In genomic region chr7:139743967-139744767, GRCh38 we compare ENCODE assay signal across 20 cellular contexts. TPM values are rescaled to one million over a fixed set of nuclear protein-coding genes. Genes with fewer than 3 reads are reported as not detected.
DNase-seq lines count a peak whose midpoint lies in the region; ATAC-seq and TF ChIP-seq lines count a peak whose summit lies in the region.
"Had no signal": no experiment of that assay in that cellular context is flagged by ENCODE, and none has a peak within 500 bp of the region (broad histone marks: within the 10 kb centered on the region; RNA-seq: fewer than 3 reads in every experiment).

No MANE protein-coding gene starts in this region.

- no peaks in the 10 kb centered on the region for H3K9me3 ChIP-seq in CD4-positive, alpha-beta T cell (ENCODE audit: control insufficient read depth, low read length)
- H3K9me3 ChIP-seq in lower lobe of right lung = no peaks in the 10 kb centered on the region
- H3K9me3 ChIP-seq: BE2C, upper lobe of right lung had no signal

- peaks cover 78% of the 10 kb centered on the region for H3K4me1 ChIP-seq in lower lobe of right lung
- H3K4me1 ChIP-seq: BE2C had no signal

- H3K27ac ChIP-seq in CD4-positive, alpha-beta T cell (ENCODE audit: low read depth, low read length) = no peak overlapping the region
- no peak overlapping the region for H3K27ac ChIP-seq in lower lobe of right lung
- H3K27ac ChIP-seq: upper lobe of right lung had no signal

- H3K4me3 ChIP-seq in fibroblast of pulmonary artery (replicated peaks; ENCODE audit: low read depth, low read length) = no peak overlapping the region
- H3K4me3 ChIP-seq in lower lobe of right lung = no peak overlapping the region
- H3K4me3 ChIP-seq: upper lobe of right lung had no signal

- DNase-seq in CD4-positive, alpha-beta T cell = no peak
- DNase-seq in fibroblast of pulmonary artery (ENCODE audit: low read depth) (peak; percentile 46), osteocyte (ENCODE audit: extremely low spot score, unreplicated experiment) (no peak), left colon (no peak), lower lobe of right lung (no peak), GM13976 (ENCODE audit: low spot score) (no peak), SK-N-DZ (ENCODE audit: low spot score) (no peak)
- DNase-seq: activated CD4-positive, alpha-beta T cell treated with anti-CD3 and anti-CD28 coated beads, Interleukin-2, amount 10 ng/mL, durations not matched to agents 24 days and 14 days; activated effector memory CD4-positive, alpha-beta T cell treated with Interleukin-2 at 50 U/mL for 16 hours; BE2C; H7; NCI-H1694; NCI-H748 treated with DMSO at 0.1 percent for 48 hours; SHP77 treated with DMSO at 0.1 percent for 48 hours; stimulated activated naive CD8-positive, alpha-beta T cell treated with anti-CD3 and anti-CD28 coated beads, Interleukin-15, amount 100 ng/mL, for 72 hours; T-helper 1 cell; upper lobe of right lung had no signal

- peaks cover 62% of the 10 kb centered on the region for H3K4me1 Mint-ChIP-seq in CD4-positive, alpha-beta T cell (ENCODE audit: low read depth)
- peaks cover 85% of the 10 kb centered on the region for H3K4me1 Mint-ChIP-seq in osteocyte (ENCODE audit: unreplicated experiment)

- no peaks in the 10 kb centered on the region for H3K27me3 ChIP-seq in CD4-positive, alpha-beta T cell (ENCODE audit: control insufficient read depth, insufficient read depth, low read length)
- no peaks in the 10 kb centered on the region for H3K27me3 ChIP-seq in lower lobe of right lung (ENCODE audit: low read depth)
- H3K27me3 ChIP-seq: BE2C, upper lobe of right lung had no signal

- no peak overlapping the region for H3K4me3 Mint-ChIP-seq in CD4-positive, alpha-beta T cell
- H3K4me3 Mint-ChIP-seq in osteocyte (ENCODE audit: unreplicated experiment) = no peak overlapping the region
- H3K4me3 Mint-ChIP-seq: activated CD4-positive, alpha-beta T cell treated with anti-CD3 and anti-CD28 coated beads, Interleukin-2, amount 10 ng/mL, durations not matched to agents 24 days and 14 days; central memory CD8-positive, alpha-beta T cell; mesothelial cell of epicardium; stimulated activated naive CD8-positive, alpha-beta T cell treated with anti-CD3 and anti-CD28 coated beads, Interleukin-15, amount 100 ng/mL, for 72 hours had no signal

- TF ChIP-seq CTCF in CD4-positive, alpha-beta T cell (IDR thresholded peaks at IDR 0.05) = no peak
- no peak for TF ChIP-seq CTCF in fibroblast of pulmonary artery (IDR thresholded peaks at IDR 0.05; ENCODE audit: low read length, missing control alignments)
- no peak for TF ChIP-seq CTCF in osteocyte (IDR thresholded peaks at IDR 0.05)
- no peak for TF ChIP-seq CTCF in lower lobe of right lung (IDR thresholded peaks at IDR 0.05)
- no peak for TF ChIP-seq CTCF in GM13976 (IDR thresholded peaks at IDR 0.05; ENCODE audit: borderline replicate concordance, control extremely low read depth, extremely low read depth, insufficient read depth, missing control alignments)

- ATAC-seq in CD4-positive, alpha-beta T cell (ENCODE audit: poor library complexity) = no peak
- ATAC-seq in GM19463 (IDR thresholded peaks at IDR 0.05; ENCODE audit: unreplicated experiment) = peak; percentile 61
- no peak for ATAC-seq in left colon
- no peak for ATAC-seq in lower lobe of right lung
- ATAC-seq: stimulated activated naive CD8-positive, alpha-beta T cell treated with anti-CD3 and anti-CD28 coated beads, Interleukin-15, amount 100 ng/mL, for 72 hours; upper lobe of right lung had no signal

- POLR2A ChIA-PET in CD4-positive, alpha-beta T cell (lab: Charles Lee) = interaction anchor here (0.8 kb wide), 1 partner anchor 33 kb away, joined by 3 read pairs; no protein-coding TSS in a partner anchor

- intact Hi-C loops in CD4-positive, alpha-beta T cell (cut with DNase I, micrococcal nuclease) = no loop called here
- intact Hi-C loops in left colon (cut with DNase I, micrococcal nuclease) (no loop called here), lower lobe of right lung (cut with DNase I) (no loop called here)

- peaks cover 15% of the 10 kb centered on the region for H3K36me3 Mint-ChIP-seq in CD4-positive, alpha-beta T cell (ENCODE audit: low read depth)
- H3K36me3 Mint-ChIP-seq in osteocyte (ENCODE audit: unreplicated experiment) = peaks cover 10% of the 10 kb centered on the region

- CTCF ChIA-PET in CD4-positive, alpha-beta T cell (lab: Charles Lee) = no interaction called here

- H3K27ac Mint-ChIP-seq in CD4-positive, alpha-beta T cell = peak overlapping the region; percentile 2
- H3K27ac Mint-ChIP-seq in osteocyte (ENCODE audit: unreplicated experiment) = peak overlapping the region; percentile 90
- H3K27ac Mint-ChIP-seq: activated CD4-positive, alpha-beta T cell treated with anti-CD3 and anti-CD28 coated beads, Interleukin-2, amount 10 ng/mL, durations not matched to agents 24 days and 14 days; mesothelial cell of epicardium; stimulated activated naive CD8-positive, alpha-beta T cell treated with anti-CD3 and anti-CD28 coated beads, Interleukin-15, amount 100 ng/mL, for 72 hours had no signal

- no peaks in the 10 kb centered on the region for H3K27me3 Mint-ChIP-seq in CD4-positive, alpha-beta T cell
- H3K27me3 Mint-ChIP-seq in osteocyte (ENCODE audit: unreplicated experiment) = no peaks in the 10 kb centered on the region
- H3K27me3 Mint-ChIP-seq: activated CD4-positive, alpha-beta T cell treated with anti-CD3 and anti-CD28 coated beads, Interleukin-2, amount 10 ng/mL, durations not matched to agents 24 days and 14 days; central memory CD8-positive, alpha-beta T cell; stimulated activated naive CD8-positive, alpha-beta T cell treated with anti-CD3 and anti-CD28 coated beads, Interleukin-15, amount 100 ng/mL, for 72 hours had no signal

- no peaks in the 10 kb centered on the region for H3K9me3 Mint-ChIP-seq in CD4-positive, alpha-beta T cell
- no peaks in the 10 kb centered on the region for H3K9me3 Mint-ChIP-seq in osteocyte (ENCODE audit: unreplicated experiment)
- H3K9me3 Mint-ChIP-seq: activated CD4-positive, alpha-beta T cell treated with anti-CD3 and anti-CD28 coated beads, Interleukin-2, amount 10 ng/mL, durations not matched to agents 24 days and 14 days; central memory CD8-positive, alpha-beta T cell; mesothelial cell of epicardium; stimulated activated naive CD8-positive, alpha-beta T cell treated with anti-CD3 and anti-CD28 coated beads, Interleukin-15, amount 100 ng/mL, for 72 hours had no signal

- in situ Hi-C loops in GM13976 (cut with MboI; ENCODE audit: low sequenced_read_pairs, unreplicated experiment) = no loop called here

- H3K36me3 ChIP-seq in lower lobe of right lung = no peaks in the 10 kb centered on the region
- H3K36me3 ChIP-seq: BE2C, upper lobe of right lung had no signal

RNA-seq across cellular contexts. Expression of gene HIPK2, which starts 33.6 kb away (rescaled TPM):
- total RNA-seq in CD4-positive, alpha-beta T cell = 10 to 100 TPM; 36.5 to 37.0 TPM
- total RNA-seq in osteocyte (90.8 and 96.9 TPM in 2 replicates), left colon (10 to 100 TPM; 36.4 to 37.8 TPM), lower lobe of right lung (81.0 TPM)
- polyA plus RNA-seq in SK-N-DZ (2014; cell fraction: cytosol; rRNA removed) = 6.5 and 7.1 TPM in 2 replicates
- polyA plus RNA-seq in SK-N-DZ (2014; cell fraction: nucleus; rRNA removed) = 3.4 and 6.1 TPM in 2 replicates
